In the genomic region with DNA sequence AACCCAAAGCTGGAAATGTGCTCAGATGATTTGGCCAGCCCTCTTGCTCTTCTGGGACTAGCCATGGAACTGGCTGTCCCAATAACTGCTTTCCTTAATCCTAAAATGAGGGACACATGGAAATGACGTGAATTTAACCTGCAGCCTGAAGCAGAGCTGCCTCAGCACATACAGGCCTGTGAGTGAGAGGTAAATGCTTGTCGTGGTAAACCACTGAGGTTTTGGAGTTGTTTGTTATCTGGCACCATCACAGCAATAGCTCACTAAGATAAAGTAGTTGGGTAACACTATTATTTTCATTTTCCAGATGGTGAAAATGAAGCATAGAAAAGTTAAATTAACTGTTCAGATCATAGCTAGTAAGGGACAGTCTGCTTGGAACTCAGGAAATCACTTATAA, we compare ENCODE assay signal across 1 cellular context.
TF ChIP-seq lines count a peak whose summit lies in the region.

No MANE protein-coding gene starts in this region.

TF ChIP-seq in H1, 55 proteins besides CTCF, POLR2A, EP300 and RAD21:
- TF ChIP-seq MAFK (IDR thresholded peaks at IDR 0.05; ENCODE audit: low read depth, low read length) (no peak), YY1 (IDR thresholded peaks at IDR 0.05; ENCODE audit: low read depth, low read length) (no peak), KDM5A (IDR thresholded peaks at IDR 0.05; ENCODE audit: low read length) (no peak), TAF7 (optimal IDR thresholded peaks at IDR 0.05; ENCODE audit: borderline replicate concordance, low read depth, low read length) (no peak), HDAC2 (IDR thresholded peaks at IDR 0.05; ENCODE audit: borderline replicate concordance in 1 of 2, low read depth in 2 of 2, low read length in 2 of 2) (no peak), KDM1A (IDR thresholded peaks at IDR 0.05; ENCODE audit: borderline replicate concordance, low read length) (no peak), CBX5 (IDR thresholded peaks at IDR 0.05; ENCODE audit: low read depth, low read length) (no peak), CHD1 (IDR thresholded peaks at IDR 0.05; ENCODE audit: low read depth, low read length) (no peak), RXRA (IDR thresholded peaks at IDR 0.05; ENCODE audit: insufficient read depth, low read depth, low read length) (no peak), SIN3A (conservative IDR thresholded peaks at IDR 0.05 in 1 of 2, IDR thresholded peaks at IDR 0.05 in 1 of 2; ENCODE audit: low read depth in 1 of 2, low read length in 2 of 2) (no peak)
- TF ChIP-seq, protein P1, sequence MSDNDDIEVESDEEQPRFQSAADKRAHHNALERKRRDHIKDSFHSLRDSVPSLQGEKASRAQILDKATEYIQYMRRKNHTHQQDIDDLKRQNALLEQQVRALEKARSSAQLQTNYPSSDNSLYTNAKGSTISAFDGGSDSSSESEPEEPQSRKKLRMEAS (IDR thresholded peaks at IDR 0.05): no peak
- TF ChIP-seq, protein P2, sequence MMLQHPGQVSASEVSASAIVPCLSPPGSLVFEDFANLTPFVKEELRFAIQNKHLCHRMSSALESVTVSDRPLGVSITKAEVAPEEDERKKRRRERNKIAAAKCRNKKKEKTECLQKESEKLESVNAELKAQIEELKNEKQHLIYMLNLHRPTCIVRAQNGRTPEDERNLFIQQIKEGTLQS (IDR thresholded peaks at IDR 0.05; ENCODE audit: insufficient read depth, low read depth, low read length): no peak
